ENCODE assay signal across 1 cellular context in the genomic region with DNA sequence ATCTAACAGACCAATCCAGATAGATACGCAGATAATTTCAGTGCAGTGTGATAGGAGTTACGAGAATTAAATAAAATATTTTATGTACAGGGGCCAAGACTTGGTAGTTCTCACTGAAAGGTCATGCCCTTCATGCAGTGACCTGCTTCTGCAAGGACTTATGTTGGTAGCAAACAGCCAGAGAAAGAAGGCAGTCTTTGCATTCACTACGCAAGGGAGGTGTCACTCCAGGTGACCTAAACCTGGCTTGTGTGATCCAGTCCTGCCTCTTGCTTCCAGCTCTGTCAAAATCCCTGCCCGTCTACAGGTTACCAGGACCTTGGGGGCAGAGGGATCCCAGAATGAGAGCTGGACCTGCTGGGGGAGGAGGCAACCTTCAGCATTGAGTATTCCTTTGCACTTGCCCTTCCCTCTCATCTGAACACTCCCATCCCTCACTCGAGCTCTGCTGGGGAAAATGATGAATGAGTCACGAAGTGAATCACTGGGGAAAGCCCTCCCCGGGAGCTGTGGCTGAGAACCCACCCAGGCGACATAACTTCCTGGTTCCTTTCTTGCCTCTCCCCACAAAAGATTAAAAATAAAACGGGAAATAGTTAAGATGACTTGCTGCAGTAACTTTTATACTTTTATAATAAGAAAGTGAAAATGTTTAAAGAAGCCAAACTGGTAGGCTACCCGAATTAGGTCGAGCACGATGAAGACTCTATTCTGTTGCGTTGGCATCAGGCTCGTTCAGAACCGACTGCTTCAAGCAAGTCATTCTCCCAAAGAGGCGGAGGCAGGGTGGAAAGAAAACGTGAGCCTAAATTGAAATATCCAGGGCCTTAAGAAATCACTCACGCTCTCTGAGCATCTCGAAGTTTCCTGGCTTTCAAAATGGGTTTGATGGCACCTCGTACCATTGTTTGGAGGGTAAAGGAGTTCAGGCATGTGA.
TF ChIP-seq lines count a peak whose summit lies in the region.

No MANE protein-coding gene starts in this region.

TF ChIP-seq in SK-N-SH, 30 proteins besides CTCF, POLR2A, EP300 and RAD21 (continued from another document):
- TF ChIP-seq CHD2 (IDR thresholded peaks at IDR 0.05; ENCODE audit: low read length, partially characterized antibody) (no peak), NFIC (IDR thresholded peaks at IDR 0.05; ENCODE audit: borderline replicate concordance) (peak; percentile 29; the same call in 1 of the 2 replicates), ELF1 (IDR thresholded peaks at IDR 0.05) (peak; percentile 79), JUND (IDR thresholded peaks at IDR 0.05) (peak; percentile 91), RXRA (IDR thresholded peaks at IDR 0.05; ENCODE audit: borderline replicate concordance, low read depth) (0 out of 2 replicates have a peak, but pooled peaks have one; percentile 35), FOSL2 (IDR thresholded peaks at IDR 0.05; ENCODE audit: borderline replicate concordance, low read depth) (peak; percentile 99), RCOR1 (IDR thresholded peaks at IDR 0.05; ENCODE audit: low read length) (no peak), TCF12 (IDR thresholded peaks at IDR 0.05) (peak; percentile 71), MEF2A (IDR thresholded peaks at IDR 0.05; ENCODE audit: borderline replicate concordance, low read depth) (peak; percentile 29; the same call in 1 of the 2 replicates), SMC3 (IDR thresholded peaks at IDR 0.05; ENCODE audit: low read depth, low read length) (no peak)
- TF ChIP-seq, protein P1, sequence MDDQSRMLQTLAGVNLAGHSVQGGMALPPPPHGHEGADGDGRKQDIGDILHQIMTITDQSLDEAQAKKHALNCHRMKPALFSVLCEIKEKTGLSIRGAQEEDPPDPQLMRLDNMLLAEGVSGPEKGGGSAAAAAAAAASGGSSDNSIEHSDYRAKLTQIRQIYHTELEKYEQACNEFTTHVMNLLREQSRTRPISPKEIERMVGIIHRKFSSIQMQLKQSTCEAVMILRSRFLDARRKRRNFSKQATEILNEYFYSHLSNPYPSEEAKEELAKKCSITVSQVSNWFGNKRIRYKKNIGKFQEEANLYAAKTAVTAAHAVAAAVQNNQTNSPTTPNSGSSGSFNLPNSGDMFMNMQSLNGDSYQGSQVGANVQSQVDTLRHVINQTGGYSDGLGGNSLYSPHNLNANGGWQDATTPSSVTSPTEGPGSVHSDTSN (IDR thresholded peaks at IDR 0.05), result peak; percentile 62; the same call in 1 of the 2 replicates
- TF ChIP-seq, protein P2, sequence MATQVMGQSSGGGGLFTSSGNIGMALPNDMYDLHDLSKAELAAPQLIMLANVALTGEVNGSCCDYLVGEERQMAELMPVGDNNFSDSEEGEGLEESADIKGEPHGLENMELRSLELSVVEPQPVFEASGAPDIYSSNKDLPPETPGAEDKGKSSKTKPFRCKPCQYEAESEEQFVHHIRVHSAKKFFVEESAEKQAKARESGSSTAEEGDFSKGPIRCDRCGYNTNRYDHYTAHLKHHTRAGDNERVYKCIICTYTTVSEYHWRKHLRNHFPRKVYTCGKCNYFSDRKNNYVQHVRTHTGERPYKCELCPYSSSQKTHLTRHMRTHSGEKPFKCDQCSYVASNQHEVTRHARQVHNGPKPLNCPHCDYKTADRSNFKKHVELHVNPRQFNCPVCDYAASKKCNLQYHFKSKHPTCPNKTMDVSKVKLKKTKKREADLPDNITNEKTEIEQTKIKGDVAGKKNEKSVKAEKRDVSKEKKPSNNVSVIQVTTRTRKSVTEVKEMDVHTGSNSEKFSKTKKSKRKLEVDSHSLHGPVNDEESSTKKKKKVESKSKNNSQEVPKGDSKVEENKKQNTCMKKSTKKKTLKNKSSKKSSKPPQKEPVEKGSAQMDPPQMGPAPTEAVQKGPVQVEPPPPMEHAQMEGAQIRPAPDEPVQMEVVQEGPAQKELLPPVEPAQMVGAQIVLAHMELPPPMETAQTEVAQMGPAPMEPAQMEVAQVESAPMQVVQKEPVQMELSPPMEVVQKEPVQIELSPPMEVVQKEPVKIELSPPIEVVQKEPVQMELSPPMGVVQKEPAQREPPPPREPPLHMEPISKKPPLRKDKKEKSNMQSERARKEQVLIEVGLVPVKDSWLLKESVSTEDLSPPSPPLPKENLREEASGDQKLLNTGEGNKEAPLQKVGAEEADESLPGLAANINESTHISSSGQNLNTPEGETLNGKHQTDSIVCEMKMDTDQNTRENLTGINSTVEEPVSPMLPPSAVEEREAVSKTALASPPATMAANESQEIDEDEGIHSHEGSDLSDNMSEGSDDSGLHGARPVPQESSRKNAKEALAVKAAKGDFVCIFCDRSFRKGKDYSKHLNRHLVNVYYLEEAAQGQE (IDR thresholded peaks at IDR 0.05; ENCODE audit: low read depth, low read length), result no peak
- TF ChIP-seq, protein P3, sequence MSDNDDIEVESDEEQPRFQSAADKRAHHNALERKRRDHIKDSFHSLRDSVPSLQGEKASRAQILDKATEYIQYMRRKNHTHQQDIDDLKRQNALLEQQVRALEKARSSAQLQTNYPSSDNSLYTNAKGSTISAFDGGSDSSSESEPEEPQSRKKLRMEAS (IDR thresholded peaks at IDR 0.05; ENCODE audit: low read depth), result peak; percentile 45; the same call in 1 of the 2 replicates
